20 cellular contexts compared by ENCODE assay signal in genomic region chr18:48310353-48310752, GRCh38.
"Had no signal": no experiment of that assay in that cellular context is flagged by ENCODE, and none has a peak within 500 bp of the region (broad histone marks: within the 10 kb centered on the region; RNA-seq: fewer than 3 reads in every experiment).

No MANE protein-coding gene starts in this region.

- H3K27ac Mint-ChIP-seq: dendritic cell treated with granulocyte-macrophage colony-stimulating factor and Interleukin-4, amounts not matched to agents 40 ng/mL and 50 ng/mL, for 4 days; endodermal cell; mesothelial cell of epicardium; naive B cell; natural killer cell treated with Interleukin-12 subunit alpha and Interleukin-12 subunit beta and Interleukin-15 and Interleukin-18, amount 100 ng/mL, for 72 hours; progenitor cell of endocrine pancreas; stimulated activated naive B cell treated with anti-CD40 and anti-IgM and Interleukin-4, amounts not matched to agents 10 μg/mL and 1 μg/mL and 100 μg/mL, for 72 hours; stimulated activated naive CD8-positive, alpha-beta T cell treated with anti-CD3 and anti-CD28 coated beads, Interleukin-15, Interleukin-2, amounts not matched to agents 100 ng/mL and 50 ng/mL, for 24 hours had no signal

- H3K36me3 Mint-ChIP-seq: mesothelial cell of epicardium; naive B cell; natural killer cell treated with Interleukin-12 subunit alpha and Interleukin-12 subunit beta and Interleukin-15 and Interleukin-18, amount 100 ng/mL, for 72 hours; stimulated activated naive B cell treated with anti-CD40 and anti-IgM and Interleukin-4, amounts not matched to agents 10 μg/mL and 1 μg/mL and 100 μg/mL, for 72 hours had no signal

- H3K4me3 Mint-ChIP-seq: dendritic cell treated with granulocyte-macrophage colony-stimulating factor and Interleukin-4, amounts not matched to agents 40 ng/mL and 50 ng/mL, for 4 days; endodermal cell; mesothelial cell of epicardium; natural killer cell treated with Interleukin-12 subunit alpha and Interleukin-12 subunit beta and Interleukin-15 and Interleukin-18, amount 100 ng/mL, for 72 hours; neural crest cell; stimulated activated naive B cell treated with anti-CD40 and anti-IgM and Interleukin-4, amounts not matched to agents 10 μg/mL and 1 μg/mL and 100 μg/mL, for 72 hours; stimulated activated naive CD8-positive, alpha-beta T cell treated with anti-CD3 and anti-CD28 coated beads, Interleukin-15, Interleukin-2, amounts not matched to agents 100 ng/mL and 50 ng/mL, for 24 hours had no signal

- H3K27me3 Mint-ChIP-seq: stimulated activated naive CD8-positive, alpha-beta T cell treated with anti-CD3 and anti-CD28 coated beads, Interleukin-15, Interleukin-2, amounts not matched to agents 100 ng/mL and 50 ng/mL, for 24 hours had no signal

- H3K4me1 Mint-ChIP-seq: naive B cell; stimulated activated naive B cell treated with anti-CD40 and anti-IgM and Interleukin-4, amounts not matched to agents 10 μg/mL and 1 μg/mL and 100 μg/mL, for 72 hours had no signal

- DNase-seq: colonic mucosa; effector CD8-positive, alpha-beta T cell; endodermal cell; foreskin fibroblast; gastrocnemius medialis; heart left ventricle; kidney; mesenchymal stem cell; mucosa of descending colon; naive B cell; stimulated activated naive B cell treated with anti-CD40 and anti-IgM and Interleukin-4, amounts not matched to agents 10 μg/mL and 1 μg/mL and 100 μg/mL, for 72 hours; transverse colon; upper lobe of right lung; uterus had no signal

- H3K9me3 Mint-ChIP-seq: dendritic cell treated with granulocyte-macrophage colony-stimulating factor and Interleukin-4, amounts not matched to agents 40 ng/mL and 50 ng/mL, for 4 days; endodermal cell; mesothelial cell of epicardium; natural killer cell treated with Interleukin-12 subunit alpha and Interleukin-12 subunit beta and Interleukin-15 and Interleukin-18, amount 100 ng/mL, for 72 hours; neural crest cell; stimulated activated naive B cell treated with anti-CD40 and anti-IgM and Interleukin-4, amounts not matched to agents 10 μg/mL and 1 μg/mL and 100 μg/mL, for 72 hours; stimulated activated naive CD8-positive, alpha-beta T cell treated with anti-CD3 and anti-CD28 coated beads, Interleukin-15, Interleukin-2, amounts not matched to agents 100 ng/mL and 50 ng/mL, for 24 hours had no signal
